ENCODE assay signal across 1 cellular context in the genomic region with DNA sequence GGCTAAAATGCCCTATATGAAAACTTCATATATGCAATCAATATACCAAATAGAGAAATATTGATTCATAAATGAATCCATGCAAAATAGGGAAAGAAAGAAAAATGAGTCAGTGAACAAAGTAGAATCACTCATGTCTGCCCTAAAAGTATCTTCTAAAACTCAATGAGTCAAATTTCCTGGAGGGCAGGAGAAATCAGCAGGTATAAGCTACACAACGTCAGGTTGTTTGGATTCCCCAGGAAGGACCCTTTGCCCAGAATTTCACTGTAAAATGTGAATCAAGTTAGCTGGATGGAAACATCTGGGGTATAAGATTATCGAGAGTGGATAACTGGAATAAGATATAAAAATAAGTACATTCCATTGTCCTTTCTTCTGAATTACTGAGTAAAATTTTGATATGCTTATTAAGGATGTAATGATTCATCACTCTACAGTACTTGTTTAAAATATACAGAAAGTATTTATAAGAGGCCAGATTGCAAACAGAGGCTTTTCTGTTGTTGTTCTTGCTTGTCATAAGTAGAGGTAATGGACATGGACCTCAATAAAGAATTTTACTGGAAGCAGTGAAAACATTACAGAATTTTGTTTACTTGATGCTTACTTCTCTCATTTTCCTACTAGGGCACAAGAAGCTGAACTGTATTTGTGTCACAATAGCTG.
TF ChIP-seq lines count a peak whose summit lies in the region.

No MANE protein-coding gene starts in this region.

TF ChIP-seq in GM23338, 12 proteins besides CTCF, POLR2A, EP300 and RAD21 (continued from another document):
- TF ChIP-seq, protein P1, sequence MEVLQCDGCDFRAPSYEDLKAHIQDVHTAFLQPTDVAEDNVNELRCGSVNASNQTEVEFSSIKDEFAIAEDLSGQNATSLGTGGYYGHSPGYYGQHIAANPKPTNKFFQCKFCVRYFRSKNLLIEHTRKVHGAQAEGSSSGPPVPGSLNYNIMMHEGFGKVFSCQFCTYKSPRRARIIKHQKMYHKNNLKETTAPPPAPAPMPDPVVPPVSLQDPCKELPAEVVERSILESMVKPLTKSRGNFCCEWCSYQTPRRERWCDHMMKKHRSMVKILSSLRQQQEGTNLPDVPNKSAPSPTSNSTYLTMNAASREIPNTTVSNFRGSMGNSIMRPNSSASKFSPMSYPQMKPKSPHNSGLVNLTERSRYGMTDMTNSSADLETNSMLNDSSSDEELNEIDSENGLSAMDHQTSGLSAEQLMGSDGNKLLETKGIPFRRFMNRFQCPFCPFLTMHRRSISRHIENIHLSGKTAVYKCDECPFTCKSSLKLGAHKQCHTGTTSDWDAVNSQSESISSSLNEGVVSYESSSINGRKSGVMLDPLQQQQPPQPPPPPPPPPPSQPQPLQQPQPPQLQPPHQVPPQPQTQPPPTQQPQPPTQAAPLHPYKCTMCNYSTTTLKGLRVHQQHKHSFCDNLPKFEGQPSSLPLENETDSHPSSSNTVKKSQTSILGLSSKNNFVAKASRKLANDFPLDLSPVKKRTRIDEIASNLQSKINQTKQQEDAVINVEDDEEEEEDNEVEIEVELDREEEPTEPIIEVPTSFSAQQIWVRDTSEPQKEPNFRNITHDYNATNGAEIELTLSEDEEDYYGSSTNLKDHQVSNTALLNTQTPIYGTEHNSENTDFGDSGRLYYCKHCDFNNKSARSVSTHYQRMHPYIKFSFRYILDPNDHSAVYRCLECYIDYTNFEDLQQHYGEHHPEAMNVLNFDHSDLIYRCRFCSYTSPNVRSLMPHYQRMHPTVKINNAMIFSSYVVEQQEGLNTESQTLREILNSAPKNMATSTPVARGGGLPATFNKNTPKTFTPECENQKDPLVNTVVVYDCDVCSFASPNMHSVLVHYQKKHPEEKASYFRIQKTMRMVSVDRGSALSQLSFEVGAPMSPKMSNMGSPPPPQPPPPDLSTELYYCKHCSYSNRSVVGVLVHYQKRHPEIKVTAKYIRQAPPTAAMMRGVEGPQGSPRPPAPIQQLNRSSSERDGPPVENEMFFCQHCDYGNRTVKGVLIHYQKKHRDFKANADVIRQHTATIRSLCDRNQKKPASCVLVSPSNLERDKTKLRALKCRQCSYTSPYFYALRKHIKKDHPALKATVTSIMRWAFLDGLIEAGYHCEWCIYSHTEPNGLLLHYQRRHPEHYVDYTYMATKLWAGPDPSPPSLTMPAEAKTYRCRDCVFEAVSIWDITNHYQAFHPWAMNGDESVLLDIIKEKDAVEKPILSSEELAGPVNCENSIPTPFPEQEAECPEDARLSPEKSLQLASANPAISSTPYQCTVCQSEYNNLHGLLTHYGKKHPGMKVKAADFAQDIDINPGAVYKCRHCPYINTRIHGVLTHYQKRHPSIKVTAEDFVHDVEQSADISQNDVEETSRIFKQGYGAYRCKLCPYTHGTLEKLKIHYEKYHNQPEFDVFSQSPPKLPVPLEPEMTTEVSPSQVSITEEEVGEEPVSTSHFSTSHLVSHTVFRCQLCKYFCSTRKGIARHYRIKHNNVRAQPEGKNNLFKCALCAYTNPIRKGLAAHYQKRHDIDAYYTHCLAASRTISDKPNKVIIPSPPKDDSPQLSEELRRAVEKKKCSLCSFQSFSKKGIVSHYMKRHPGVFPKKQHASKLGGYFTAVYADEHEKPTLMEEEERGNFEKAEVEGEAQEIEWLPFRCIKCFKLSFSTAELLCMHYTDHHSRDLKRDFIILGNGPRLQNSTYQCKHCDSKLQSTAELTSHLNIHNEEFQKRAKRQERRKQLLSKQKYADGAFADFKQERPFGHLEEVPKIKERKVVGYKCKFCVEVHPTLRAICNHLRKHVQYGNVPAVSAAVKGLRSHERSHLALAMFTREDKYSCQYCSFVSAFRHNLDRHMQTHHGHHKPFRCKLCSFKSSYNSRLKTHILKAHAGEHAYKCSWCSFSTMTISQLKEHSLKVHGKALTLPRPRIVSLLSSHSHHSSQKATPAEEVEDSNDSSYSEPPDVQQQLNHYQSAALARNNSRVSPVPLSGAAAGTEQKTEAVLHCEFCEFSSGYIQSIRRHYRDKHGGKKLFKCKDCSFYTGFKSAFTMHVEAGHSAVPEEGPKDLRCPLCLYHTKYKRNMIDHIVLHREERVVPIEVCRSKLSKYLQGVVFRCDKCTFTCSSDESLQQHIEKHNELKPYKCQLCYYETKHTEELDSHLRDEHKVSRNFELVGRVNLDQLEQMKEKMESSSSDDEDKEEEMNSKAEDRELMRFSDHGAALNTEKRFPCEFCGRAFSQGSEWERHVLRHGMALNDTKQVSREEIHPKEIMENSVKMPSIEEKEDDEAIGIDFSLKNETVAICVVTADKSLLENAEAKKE (CRISPR knock-in tag; IDR thresholded peaks at IDR 0.05) = no peak
- TF ChIP-seq, protein P2, sequence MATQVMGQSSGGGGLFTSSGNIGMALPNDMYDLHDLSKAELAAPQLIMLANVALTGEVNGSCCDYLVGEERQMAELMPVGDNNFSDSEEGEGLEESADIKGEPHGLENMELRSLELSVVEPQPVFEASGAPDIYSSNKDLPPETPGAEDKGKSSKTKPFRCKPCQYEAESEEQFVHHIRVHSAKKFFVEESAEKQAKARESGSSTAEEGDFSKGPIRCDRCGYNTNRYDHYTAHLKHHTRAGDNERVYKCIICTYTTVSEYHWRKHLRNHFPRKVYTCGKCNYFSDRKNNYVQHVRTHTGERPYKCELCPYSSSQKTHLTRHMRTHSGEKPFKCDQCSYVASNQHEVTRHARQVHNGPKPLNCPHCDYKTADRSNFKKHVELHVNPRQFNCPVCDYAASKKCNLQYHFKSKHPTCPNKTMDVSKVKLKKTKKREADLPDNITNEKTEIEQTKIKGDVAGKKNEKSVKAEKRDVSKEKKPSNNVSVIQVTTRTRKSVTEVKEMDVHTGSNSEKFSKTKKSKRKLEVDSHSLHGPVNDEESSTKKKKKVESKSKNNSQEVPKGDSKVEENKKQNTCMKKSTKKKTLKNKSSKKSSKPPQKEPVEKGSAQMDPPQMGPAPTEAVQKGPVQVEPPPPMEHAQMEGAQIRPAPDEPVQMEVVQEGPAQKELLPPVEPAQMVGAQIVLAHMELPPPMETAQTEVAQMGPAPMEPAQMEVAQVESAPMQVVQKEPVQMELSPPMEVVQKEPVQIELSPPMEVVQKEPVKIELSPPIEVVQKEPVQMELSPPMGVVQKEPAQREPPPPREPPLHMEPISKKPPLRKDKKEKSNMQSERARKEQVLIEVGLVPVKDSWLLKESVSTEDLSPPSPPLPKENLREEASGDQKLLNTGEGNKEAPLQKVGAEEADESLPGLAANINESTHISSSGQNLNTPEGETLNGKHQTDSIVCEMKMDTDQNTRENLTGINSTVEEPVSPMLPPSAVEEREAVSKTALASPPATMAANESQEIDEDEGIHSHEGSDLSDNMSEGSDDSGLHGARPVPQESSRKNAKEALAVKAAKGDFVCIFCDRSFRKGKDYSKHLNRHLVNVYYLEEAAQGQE (IDR thresholded peaks at IDR 0.05; ENCODE audit: unreplicated experiment) = no peak
- TF ChIP-seq JUNB (IDR thresholded peaks at IDR 0.05; ENCODE audit: unreplicated experiment) (no peak), POLR2AphosphoS5 (IDR thresholded peaks at IDR 0.05; ENCODE audit: low read depth) (no peak), ZNF331 (CRISPR knock-in tag; IDR thresholded peaks at IDR 0.05; ENCODE audit: low read depth) (no peak), ZNF114 (CRISPR knock-in tag; IDR thresholded peaks at IDR 0.05) (no peak)
